ENCODE assay signal across 7 cellular contexts in genomic region chr17:77102411-77103134, GRCh38. TPM values are rescaled to one million over a fixed set of nuclear protein-coding genes. Genes with fewer than 3 reads are reported as not detected.
DNase-seq lines count a peak whose midpoint lies in the region; ATAC-seq, FAIRE-seq and TF ChIP-seq lines count a peak whose summit lies in the region.
"Not testable (repeated sequence)": the region's sequence is repeated elsewhere in the genome, so short reads cannot be mapped to it uniquely, and the experiment has no call there.

No MANE protein-coding gene starts in this region.

- SMC1A ChIA-PET in GM12878 (lab: Charles Lee; ENCODE audit: uncharacterized antibody, unreplicated experiment) = interaction anchor here (0.6 to 2.2 kb wide), 12 partner anchors 10 to 110 kb away, joined by 3 to 9 read pairs (median 5); partner anchors contain the start of gene SEC14L1

- in situ Hi-C loops in GM12878 (cut with MboI) = not testable (repeated sequence)

- not testable (repeated sequence) for H3K14ac ChIP-seq in mesenchymal stem cell (ENCODE audit: low read length in 2 of 2)

- not testable (repeated sequence) for TF ChIP-seq RAD21 in GM12878 (IDR thresholded peaks at IDR 0.05; ENCODE audit: insufficient read depth, low read depth, low read length)

- not testable (repeated sequence) for H4K8ac ChIP-seq in mesenchymal stem cell (ENCODE audit: low read length)

- WGBS in GM12878 (ENCODE audit: insufficient coverage, insufficient replicate concordance, low lambda C conversion rate, missing lambda C conversion rate) = 82% methylated on average over 8 of the region's 8 CpGs
- 95% methylated on average over 8 of the region's 8 CpGs for whole genome bisulfite sequencing in mesenchymal stem cell

- H2AFZ ChIP-seq in GM12878 (ENCODE audit: control insufficient read depth, low read depth, low read length) = peak overlapping the region; percentile 51
- not testable (repeated sequence) for H2AFZ ChIP-seq in mesenchymal stem cell (ENCODE audit: low read depth, low read length)

- peaks cover 10 to 40% (median 19%) of the 10 kb centered on the region in 4 donors for H3K4me1 Mint-ChIP-seq in CD4-positive, CD25-positive, alpha-beta regulatory T cell
- peaks cover 41% of the 10 kb centered on the region for H3K4me1 Mint-ChIP-seq in activated T-cell treated with anti-CD3 and anti-CD28 coated beads, Interleukin-2, amount 50 U/mL, for 24 hours (ENCODE audit: low read depth)
- H3K4me1 Mint-ChIP-seq in stimulated activated effector memory CD8-positive, alpha-beta T cell treated with anti-CD3 and anti-CD28 coated beads, Interleukin-12 subunit alpha, Interleukin-12 subunit beta, amount 100 ng/mL, for 72 hours = peaks cover 27% of the 10 kb centered on the region

- not testable (repeated sequence) for BruUV-seq in GM12878 (replicated peaks; lab: Mats Ljungman, UMichigan)

- TF ChIP-seq CTCF in HEK293 (tag by site-specific recombination; IDR thresholded peaks at IDR 0.05); GM12878 (IDR thresholded peaks at IDR 0.05 in 2 of 3, conservative IDR thresholded peaks at IDR 0.05 in 1 of 3; ENCODE audit: control insufficient read depth in 2 of 3, extremely low read depth in 1 of 3, insufficient read depth in 1 of 3, low read depth in 3 of 3, low read length in 3 of 3): not testable (repeated sequence)

- POLR2A ChIA-PET in HEK293 (lab: Yijun Ruan, JAX) = interaction anchor here (1.3 kb wide), 1 partner anchor 12 kb away, joined by 3 read pairs; no protein-coding TSS in a partner anchor
- POLR2A ChIA-PET in GM12878 (lab: Charles Lee) = interaction anchor here (0.6 to 1.9 kb wide), 7 partner anchors 16 to 1305 kb away, joined by 3 to 6 read pairs (median 3); no protein-coding TSS in a partner anchor

- H2BK12ac ChIP-seq in mesenchymal stem cell (ENCODE audit: low read length in 2 of 2) = not testable (repeated sequence)

- ATAC-seq in CD4-positive, CD25-positive, alpha-beta regulatory T cell (ENCODE audit: low read depth in 2 of 2); GM12878; stimulated activated effector memory CD8-positive, alpha-beta T cell treated with anti-CD3 and anti-CD28 coated beads, Interleukin-12 subunit alpha, Interleukin-12 subunit beta, amount 100 ng/mL, for 72 hours: not testable (repeated sequence)

- not testable (repeated sequence) for H3K4me3 Mint-ChIP-seq in CD4-positive, CD25-positive, alpha-beta regulatory T cell; activated T-cell treated with anti-CD3 and anti-CD28 coated beads, Interleukin-2, amount 50 U/mL, for 24 hours; stimulated activated effector memory CD8-positive, alpha-beta T cell treated with anti-CD3 and anti-CD28 coated beads, Interleukin-12 subunit alpha, Interleukin-12 subunit beta, amount 100 ng/mL, for 72 hours

- not testable (repeated sequence) for H4K91ac ChIP-seq in mesenchymal stem cell (ENCODE audit: low read length)

- not testable (repeated sequence) for H3K79me1 ChIP-seq in mesenchymal stem cell (replicated peaks; ENCODE audit: low read length, poor library complexity, severe bottlenecking)

- TF ChIP-seq EP300 in GM12878 (IDR thresholded peaks at IDR 0.05; ENCODE audit: borderline replicate concordance in 1 of 2, control insufficient read depth in 1 of 2, low read depth in 2 of 2, low read length in 2 of 2) = not testable (repeated sequence)

- H3K9me3 Mint-ChIP-seq in CD4-positive, CD25-positive, alpha-beta regulatory T cell; activated T-cell treated with anti-CD3 and anti-CD28 coated beads, Interleukin-2, amount 50 U/mL, for 24 hours; stimulated activated effector memory CD8-positive, alpha-beta T cell treated with anti-CD3 and anti-CD28 coated beads, Interleukin-12 subunit alpha, Interleukin-12 subunit beta, amount 100 ng/mL, for 72 hours: not testable (repeated sequence)

- not testable (repeated sequence) for H3K79me2 ChIP-seq in GM12878 (ENCODE audit: control insufficient read depth, insufficient read depth, low read length)

- H3K27ac Mint-ChIP-seq in CD4-positive, CD25-positive, alpha-beta regulatory T cell = peak overlapping the region in 2 of 3 donors; percentile 43 to 62
- peak overlapping the region; percentile 50 for H3K27ac Mint-ChIP-seq in activated T-cell treated with anti-CD3 and anti-CD28 coated beads, Interleukin-2, amount 50 U/mL, for 24 hours
- H3K27ac Mint-ChIP-seq in stimulated activated effector memory CD8-positive, alpha-beta T cell treated with anti-CD3 and anti-CD28 coated beads, Interleukin-12 subunit alpha, Interleukin-12 subunit beta, amount 100 ng/mL, for 72 hours = peak overlapping the region; percentile 71

- H3K27me3 ChIP-seq in CD4-positive, CD25-positive, alpha-beta regulatory T cell (ENCODE audit: control insufficient read depth, insufficient read depth, low read length); GM12878 (replicated peaks in 1 of 2; ENCODE audit: control insufficient read depth in 2 of 2, insufficient read depth in 2 of 2, low read length in 1 of 2); mesenchymal stem cell (ENCODE audit: control insufficient read depth in 1 of 2, insufficient read depth in 1 of 2, low read length in 2 of 2): not testable (repeated sequence)

- not testable (repeated sequence) for FAIRE-seq in GM12878 (lab: Jason Lieb, UNC)

- H4K20me1 ChIP-seq in GM12878 (ENCODE audit: control insufficient read depth, insufficient read depth) = not testable (repeated sequence)

- not testable (repeated sequence) for H3K4me2 ChIP-seq in GM12878 (ENCODE audit: control insufficient read depth, insufficient read depth); mesenchymal stem cell (ENCODE audit: low read length, poor library complexity, severe bottlenecking)

- not testable (repeated sequence) for H3K9ac ChIP-seq in SK-N-MC (ENCODE audit: insufficient read length); GM12878 (ENCODE audit: control insufficient read depth, insufficient read depth, low read length); mesenchymal stem cell (ENCODE audit: low read length)

- H2BK120ac ChIP-seq in mesenchymal stem cell (ENCODE audit: low read depth, low read length) = not testable (repeated sequence)

- H2BK15ac ChIP-seq in mesenchymal stem cell (ENCODE audit: low read depth, poor library complexity, severe bottlenecking) = not testable (repeated sequence)

- H3K18ac ChIP-seq in mesenchymal stem cell (ENCODE audit: low read depth in 1 of 2, low read length in 2 of 2) = not testable (repeated sequence)

- not testable (repeated sequence) for H3K36me3 ChIP-seq in CD4-positive, CD25-positive, alpha-beta regulatory T cell (ENCODE audit: control insufficient read depth, insufficient read depth, low read length); GM12878 (ENCODE audit: control insufficient read depth in 2 of 2, insufficient read depth in 2 of 2, low read length in 1 of 2); mesenchymal stem cell (ENCODE audit: control insufficient read depth in 1 of 2, insufficient read depth in 2 of 2, low read depth in 1 of 2, low read length in 2 of 2)
- H3K36me3 ChIP-seq in HEK293 (ENCODE audit: control insufficient read depth in 2 of 2, insufficient read depth in 1 of 2, low read length in 2 of 2) (peaks cover 4 to 21% of the 10 kb centered on the region in 2 experiments), SK-N-MC (ENCODE audit: insufficient read depth, low read length) (peaks cover 17% of the 10 kb centered on the region)

- peak overlapping the region; percentile 61 for H2AK5ac ChIP-seq in mesenchymal stem cell (ENCODE audit: low read length, severe bottlenecking)

- CTCF ChIA-PET in HEK293 (lab: Yijun Ruan, JAX) (interaction anchor here (0.6 kb wide), 1 partner anchor 256 kb away, joined by 4 read pairs; no protein-coding TSS in a partner anchor), GM12878 (lab: Yijun Ruan, JAX) (interaction anchor here (0.6 to 2.4 kb wide), 7 partner anchors 8 to 375 kb away, joined by 3 to 9 read pairs (median 3); partner anchors contain the start of gene SEC14L1)

- H3K4me1 ChIP-seq in CD4-positive, CD25-positive, alpha-beta regulatory T cell (ENCODE audit: control insufficient read depth, insufficient read depth, low read length, poor library complexity, severe bottlenecking) = peaks cover 21% of the 10 kb centered on the region
- H3K4me1 ChIP-seq in HEK293 (ENCODE audit: control insufficient read depth, insufficient read depth, low read length) = not testable (repeated sequence)
- H3K4me1 ChIP-seq in GM12878 (ENCODE audit: control insufficient read depth, insufficient read depth, low read length) (peaks cover 25% of the 10 kb centered on the region), mesenchymal stem cell (ENCODE audit: control insufficient read depth, insufficient read depth, low read depth, low read length) (peaks cover 17% of the 10 kb centered on the region)

- H3K9me3 ChIP-seq in CD4-positive, CD25-positive, alpha-beta regulatory T cell (ENCODE audit: control insufficient read depth in 2 of 2, low read length in 2 of 2); HEK293 (ENCODE audit: control insufficient read depth, insufficient read depth, low read depth, low read length); SK-N-MC (ENCODE audit: low read depth, low read length); GM12878 (replicated peaks; ENCODE audit: control insufficient read depth, insufficient read depth, low read length); mesenchymal stem cell (ENCODE audit: control insufficient read depth, low read length): not testable (repeated sequence)

- H3K4ac ChIP-seq in mesenchymal stem cell (ENCODE audit: low read depth in 1 of 2, low read length in 2 of 2) = not testable (repeated sequence)

- not testable (repeated sequence) for H3K4me3 ChIP-seq in CD4-positive, CD25-positive, alpha-beta regulatory T cell (ENCODE audit: low read depth, low read length); HEK293 (ENCODE audit: low read depth, low read length); SK-N-MC; GM12878; mesenchymal stem cell (ENCODE audit: insufficient read depth in 1 of 2, low read depth in 1 of 2, low read length in 2 of 2)

- H2BK5ac ChIP-seq in mesenchymal stem cell (ENCODE audit: low read depth, low read length, poor library complexity, severe bottlenecking) = not testable (repeated sequence)

- H3K36me3 Mint-ChIP-seq in CD4-positive, CD25-positive, alpha-beta regulatory T cell = not testable (repeated sequence)
- H3K36me3 Mint-ChIP-seq in activated T-cell treated with anti-CD3 and anti-CD28 coated beads, Interleukin-2, amount 50 U/mL, for 24 hours (ENCODE audit: low read depth) = peaks cover 55% of the 10 kb centered on the region
- peaks cover 45% of the 10 kb centered on the region for H3K36me3 Mint-ChIP-seq in stimulated activated effector memory CD8-positive, alpha-beta T cell treated with anti-CD3 and anti-CD28 coated beads, Interleukin-12 subunit alpha, Interleukin-12 subunit beta, amount 100 ng/mL, for 72 hours

- not testable (repeated sequence) for H3K27ac ChIP-seq in CD4-positive, CD25-positive, alpha-beta regulatory T cell (ENCODE audit: insufficient read depth, low read length, poor library complexity, severe bottlenecking); HEK293 (ENCODE audit: extremely low read depth, low read depth, low read length)
- H3K27ac ChIP-seq in SK-N-MC (0 out of 2 replicates have a peak overlapping the region, but pooled peaks have one; percentile 36), GM12878 (ENCODE audit: control insufficient read depth, insufficient read depth) (peak overlapping the region; percentile 57; the same call in 1 of the 2 replicates), mesenchymal stem cell (ENCODE audit: low read length, poor library complexity, severe bottlenecking) (peak overlapping the region; percentile 60)

- not testable (repeated sequence) for DNase-seq in CD4-positive, CD25-positive, alpha-beta regulatory T cell; SK-N-MC (ENCODE audit: low read depth, low spot score); activated T-cell treated with anti-CD3 and anti-CD28 coated beads, Interleukin-2, amount 50 U/mL, for 24 hours; GM12878 (ENCODE audit: low read depth, low spot score); mesenchymal stem cell; stimulated activated effector memory CD8-positive, alpha-beta T cell treated with anti-CD3 and anti-CD28 coated beads, Interleukin-12 subunit alpha, Interleukin-12 subunit beta, amount 100 ng/mL, for 72 hours (ENCODE audit: low spot score in 2 of 2)

- not testable (repeated sequence) for TF ChIP-seq POLR2A in GM12878 (IDR thresholded peaks at IDR 0.05; ENCODE audit: low read depth, low read length)

- H3K23ac ChIP-seq in mesenchymal stem cell (ENCODE audit: low read length in 2 of 2) = not testable (repeated sequence)

- intact Hi-C loops in GM12878 (cut with micrococcal nuclease; ENCODE audit: unreplicated experiment) = not testable (repeated sequence)

- RAD21 ChIA-PET in GM12878 (lab: Charles Lee; ENCODE audit: unreplicated experiment) = interaction anchor here (0.9 to 1.8 kb wide), 7 partner anchors 12 to 145 kb away, joined by 3 to 6 read pairs (median 5); partner anchors contain the start of gene SEC14L1

- H3K27me3 Mint-ChIP-seq in CD4-positive, CD25-positive, alpha-beta regulatory T cell; activated T-cell treated with anti-CD3 and anti-CD28 coated beads, Interleukin-2, amount 50 U/mL, for 24 hours: not testable (repeated sequence)

RNA-seq across cellular contexts. Expression of gene SEC14L1, which starts 38.2 kb away (rescaled TPM):
- 143 TPM for total RNA-seq in CD4-positive, CD25-positive, alpha-beta regulatory T cell
- polyA plus RNA-seq in CD4-positive, CD25-positive, alpha-beta regulatory T cell = 10 to 100 TPM; 13.2 to 20.8 (median 20.2) TPM
- 161 and 179 TPM in 2 replicates for total RNA-seq in GM12878 (2013; cell fraction: nucleolus; rRNA removed)
- total RNA-seq in GM12878 (2014; rRNA removed) = 28.2 and 32.4 TPM in 2 replicates
- total RNA-seq in GM12878 (2014; rRNA removed; fragmentation: Illumina TruSeq; extraction: Trizol) = 18.2 and 19.0 TPM in 2 replicates
- total RNA-seq in GM12878 (2021) = 58.1 and 66.1 TPM in 2 replicates
- 26.5 TPM for polyA plus RNA-seq in GM12878 (2011; ENCODE audit: low read depth)
- polyA plus RNA-seq in GM12878 (2011; rRNA removed) = 28.8 and 33.3 TPM in 2 replicates
- polyA plus RNA-seq in GM12878 (2011; cell fraction: cytosol; rRNA removed) = 26.4 and 30.9 TPM in 2 replicates
- polyA plus RNA-seq in GM12878 (2011; cell fraction: nucleus; rRNA removed) = 38.5 and 42.8 TPM in 2 replicates
- polyA plus RNA-seq in GM12878 (2012) = 46.1 and 55.7 TPM in 2 replicates
- 35.8 and 41.5 TPM in 2 replicates for polyA plus RNA-seq in GM12878 (2014; fragmentation: Illumina TruSeq; extraction: Trizol)
- 10 to 100 TPM in 1 of 2 experiments, 1 to 10 TPM in 1; 6.3 to 10.2 TPM for polyA plus RNA-seq in GM12878 (2014; fragmentation: Nextera tagmentation; extraction: Ambion mirVana)
- polyA plus RNA-seq in GM12878 (2014; rRNA removed) = 32.5 and 34.6 TPM in 2 replicates
- 10 to 100 TPM; 48.5 to 52.3 TPM for polyA plus RNA-seq in GM12878 (2016; fragmentation: Nextera tagmentation; extraction: Ambion mirVana)
- 26.8 and 36.9 TPM in 2 replicates for polyA minus RNA-seq in GM12878 (2011; rRNA and poly(A)+ RNA removed)
- 18.6 and 19.0 TPM in 2 replicates for polyA minus RNA-seq in GM12878 (2011; cell fraction: cytosol; rRNA and poly(A)+ RNA removed)
- polyA minus RNA-seq in GM12878 (2011; cell fraction: nucleus; rRNA and poly(A)+ RNA removed) = 17.2 and 32.2 TPM in 2 replicates
- 101 TPM for polyA plus RNA-seq in mesenchymal stem cell (2013, experiment 1 of 2)
- 107 TPM for polyA plus RNA-seq in mesenchymal stem cell (2013, experiment 2 of 2)
